Comparison of ENCODE assay signal across 8 cellular contexts in the genomic region with DNA sequence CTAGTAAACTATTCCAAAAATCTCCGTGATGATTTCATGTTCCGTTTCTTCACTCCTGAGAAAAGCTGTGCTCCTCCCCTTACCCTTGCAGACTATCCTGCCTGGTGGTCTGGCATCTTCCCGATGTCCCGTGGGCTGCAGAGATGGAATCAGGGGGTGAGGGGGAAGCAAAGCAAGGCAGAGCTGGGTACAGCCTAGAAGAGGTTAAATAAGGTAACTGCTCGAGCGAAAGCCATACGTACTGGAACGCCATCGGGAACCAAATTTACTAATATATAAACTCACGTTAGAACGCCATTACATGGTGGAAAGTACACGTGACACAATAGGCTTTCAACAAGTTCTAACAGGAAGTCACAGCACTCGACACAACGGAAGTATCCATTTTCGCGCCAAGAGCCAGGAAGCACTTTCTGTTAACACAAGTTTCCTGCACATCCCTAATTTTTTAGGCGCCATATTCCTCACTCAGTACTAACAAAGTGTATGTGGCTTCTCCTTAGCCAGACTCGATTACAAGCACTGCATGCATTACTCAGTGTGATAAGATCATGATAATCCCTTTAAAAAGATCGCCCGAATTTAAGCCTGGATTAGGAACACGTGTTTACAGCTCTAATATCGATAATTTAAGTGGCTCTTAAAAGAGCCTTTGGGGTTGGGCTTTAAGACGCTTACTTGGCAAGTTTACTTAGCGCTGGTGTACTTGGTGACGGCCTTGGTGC.
DNase-seq lines count a peak whose midpoint lies in the region; ATAC-seq and TF ChIP-seq lines count a peak whose summit lies in the region.

No MANE protein-coding gene starts in this region.

- H3K79me2 ChIP-seq in SK-N-SH (ENCODE audit: insufficient read depth) = peaks cover 49% of the 10 kb centered on the region

- peaks cover 0 to 52% (median 17%) of the 10 kb centered on the region in 11 experiments; a peak in 11 of 22 replicates for H4K20me1 ChIP-seq in BLaER1 treated with 17β-estradiol and CSF1 and Interleukin-3, amounts not matched to agents 10 nM and 100 nM
- no peaks in the 10 kb centered on the region for H4K20me1 ChIP-seq in SK-N-SH (ENCODE audit: insufficient read depth)

- H3K9ac ChIP-seq in BLaER1 treated with 17β-estradiol and CSF1 and Interleukin-3, amounts not matched to agents 10 nM and 100 nM = peak overlapping the region; percentile 85 to 96 (median 90)
- peak overlapping the region; percentile 86 for H3K9ac ChIP-seq in SK-N-SH
- peak overlapping the region; percentile 95 for H3K9ac ChIP-seq in rectal smooth muscle tissue (ENCODE audit: low read length)

- ATAC-seq in GM21381 (IDR thresholded peaks at IDR 0.05; ENCODE audit: unreplicated experiment) = peak; percentile 26
- ATAC-seq in GM18873 (IDR thresholded peaks at IDR 0.05; ENCODE audit: low FRiP score, unreplicated experiment) = no peak

- H3K4me1 ChIP-seq in BLaER1 treated with 17β-estradiol and CSF1 and Interleukin-3, amounts not matched to agents 10 nM and 100 nM = peaks cover 36 to 57% (median 44%) of the 10 kb centered on the region in 10 experiments
- peaks cover 7 to 15% of the 10 kb centered on the region in 2 experiments; a peak in 3 of 4 replicates for H3K4me1 ChIP-seq in SK-N-SH (ENCODE audit: control insufficient read depth in 1 of 2, insufficient read depth in 2 of 2, low read depth in 1 of 2, low read length in 1 of 2)
- H3K4me1 ChIP-seq in left ventricle myocardium inferior = peaks cover 39% of the 10 kb centered on the region
- peaks cover 4% of the 10 kb centered on the region for H3K4me1 ChIP-seq in rectal smooth muscle tissue (ENCODE audit: control insufficient read depth, insufficient read depth, low read length)

- peaks cover 39% of the 10 kb centered on the region for H3F3A ChIP-seq in SK-N-SH (replicated peaks; ENCODE audit: insufficient read depth)

- DNase-seq in NCI-H1105 treated with DMSO at 0.1 percent for 48 hours (lab: John Stamatoyannopoulos, UW) (peak; percentile 97), SK-N-SH (peak; percentile 39), amniotic epithelial cell (ENCODE audit: low read depth) (peak; percentile 92), left ventricle myocardium inferior (peak; percentile 65)

- TF ChIP-seq CTCF in SK-N-SH (IDR thresholded peaks at IDR 0.05) = no peak
- TF ChIP-seq CTCF in left ventricle myocardium inferior (IDR thresholded peaks at IDR 0.05; ENCODE audit: borderline replicate concordance) = no peak

- peak overlapping the region; percentile 82 to 100 (median 94) for H3K4me2 ChIP-seq in BLaER1 treated with 17β-estradiol and CSF1 and Interleukin-3, amounts not matched to agents 10 nM and 100 nM
- H3K4me2 ChIP-seq in SK-N-SH = peak overlapping the region; percentile 88

- intact Hi-C loops in left ventricle myocardium inferior (cut with micrococcal nuclease) = no loop called here

- TF ChIP-seq EP300 in SK-N-SH (IDR thresholded peaks at IDR 0.05; ENCODE audit: borderline replicate concordance in 1 of 2, low read depth in 1 of 2, low read length in 1 of 2) = no peak

- peak overlapping the region; percentile 74 to 83 (median 78) for H3K4me3 ChIP-seq in BLaER1 treated with 17β-estradiol and CSF1 and Interleukin-3, amounts not matched to agents 10 nM and 100 nM
- H3K4me3 ChIP-seq in SK-N-SH (ENCODE audit: low read depth in 2 of 2, low read length in 1 of 2) (peak overlapping the region; percentile 66 to 94), left ventricle myocardium inferior (peak overlapping the region; percentile 74), rectal smooth muscle tissue (ENCODE audit: low read length) (peak overlapping the region; percentile 88)

- WGBS in SK-N-SH (ENCODE audit: low lambda C conversion rate) = under 1% methylated on average over 25 of the region's 25 CpGs

- peaks cover 0 to 20% (median 12%) of the 10 kb centered on the region in 11 experiments; a peak in 13 of 22 replicates for H3K36me3 ChIP-seq in BLaER1 treated with 17β-estradiol and CSF1 and Interleukin-3, amounts not matched to agents 10 nM and 100 nM
- H3K36me3 ChIP-seq in SK-N-SH (replicated peaks in 1 of 2; ENCODE audit: control insufficient read depth in 1 of 2, insufficient read depth in 2 of 2, low read length in 1 of 2) (peaks cover 0 to 3% of the 10 kb centered on the region in 2 experiments), left ventricle myocardium inferior (peaks cover 13% of the 10 kb centered on the region), rectal smooth muscle tissue (ENCODE audit: control insufficient read depth, insufficient read depth, low read length) (no peaks in the 10 kb centered on the region)

- H3K27ac ChIP-seq in BLaER1 treated with 17β-estradiol and CSF1 and Interleukin-3, amounts not matched to agents 10 nM and 100 nM = peak overlapping the region; percentile 81 to 98 (median 94)
- H3K27ac ChIP-seq in SK-N-SH (ENCODE audit: low read depth in 2 of 2, low read length in 1 of 2) (peak overlapping the region; percentile 94 to 96), left ventricle myocardium inferior (replicated peaks) (peak overlapping the region; percentile 92), rectal smooth muscle tissue (ENCODE audit: low read depth, low read length) (peak overlapping the region; percentile 91)

- H2AFZ ChIP-seq in SK-N-SH (ENCODE audit: low read depth) = peak overlapping the region; percentile 15; the same call in 1 of the 2 replicates

- TF ChIP-seq RAD21 in SK-N-SH (IDR thresholded peaks at IDR 0.05; ENCODE audit: low read length) = no peak

- POLR2A ChIA-PET in SK-N-SH (lab: Yijun Ruan, JAX) = interaction anchor here (0.6 to 5.4 kb wide), 15 partner anchors 14 to 1736 kb away, joined by 3 to 158 read pairs (median 7); a partner anchor contains a TSS

- CTCF ChIA-PET in SK-N-SH (lab: Yijun Ruan, JAX) = interaction anchor here (1.1 to 1.9 kb wide), 6 partner anchors 12 to 1120 kb away, joined by 3 to 5 read pairs (median 4); no protein-coding TSS in a partner anchor

- no peaks in the 10 kb centered on the region for H3K9me2 ChIP-seq in SK-N-SH

- no peaks in the 10 kb centered on the region for H3K27me3 ChIP-seq in BLaER1 treated with 17β-estradiol and CSF1 and Interleukin-3, amounts not matched to agents 10 nM and 100 nM
- H3K27me3 ChIP-seq in SK-N-SH (ENCODE audit: insufficient read depth) = no peaks in the 10 kb centered on the region
- H3K27me3 ChIP-seq in left ventricle myocardium inferior (ENCODE audit: low read depth) = no peaks in the 10 kb centered on the region
- no peaks in the 10 kb centered on the region for H3K27me3 ChIP-seq in rectal smooth muscle tissue (ENCODE audit: control insufficient read depth, insufficient read depth, low read length)

- no peaks in the 10 kb centered on the region for H3K9me3 ChIP-seq in BLaER1 treated with 17β-estradiol and CSF1 and Interleukin-3, amounts not matched to agents 10 nM and 100 nM (replicated peaks in 1 of 11)
- no peaks in the 10 kb centered on the region for H3K9me3 ChIP-seq in SK-N-SH
- no peaks in the 10 kb centered on the region for H3K9me3 ChIP-seq in left ventricle myocardium inferior (replicated peaks)

TF ChIP-seq in SK-N-SH, 30 proteins besides CTCF, POLR2A, EP300 and RAD21 (continues in another document):
- TF ChIP-seq, protein P1, sequence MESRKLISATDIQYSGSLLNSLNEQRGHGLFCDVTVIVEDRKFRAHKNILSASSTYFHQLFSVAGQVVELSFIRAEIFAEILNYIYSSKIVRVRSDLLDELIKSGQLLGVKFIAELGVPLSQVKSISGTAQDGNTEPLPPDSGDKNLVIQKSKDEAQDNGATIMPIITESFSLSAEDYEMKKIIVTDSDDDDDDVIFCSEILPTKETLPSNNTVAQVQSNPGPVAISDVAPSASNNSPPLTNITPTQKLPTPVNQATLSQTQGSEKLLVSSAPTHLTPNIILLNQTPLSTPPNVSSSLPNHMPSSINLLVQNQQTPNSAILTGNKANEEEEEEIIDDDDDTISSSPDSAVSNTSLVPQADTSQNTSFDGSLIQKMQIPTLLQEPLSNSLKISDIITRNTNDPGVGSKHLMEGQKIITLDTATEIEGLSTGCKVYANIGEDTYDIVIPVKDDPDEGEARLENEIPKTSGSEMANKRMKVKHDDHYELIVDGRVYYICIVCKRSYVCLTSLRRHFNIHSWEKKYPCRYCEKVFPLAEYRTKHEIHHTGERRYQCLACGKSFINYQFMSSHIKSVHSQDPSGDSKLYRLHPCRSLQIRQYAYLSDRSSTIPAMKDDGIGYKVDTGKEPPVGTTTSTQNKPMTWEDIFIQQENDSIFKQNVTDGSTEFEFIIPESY (IDR thresholded peaks at IDR 0.05; ENCODE audit: borderline replicate concordance, low read depth) = no peak
- TF ChIP-seq, protein P2, sequence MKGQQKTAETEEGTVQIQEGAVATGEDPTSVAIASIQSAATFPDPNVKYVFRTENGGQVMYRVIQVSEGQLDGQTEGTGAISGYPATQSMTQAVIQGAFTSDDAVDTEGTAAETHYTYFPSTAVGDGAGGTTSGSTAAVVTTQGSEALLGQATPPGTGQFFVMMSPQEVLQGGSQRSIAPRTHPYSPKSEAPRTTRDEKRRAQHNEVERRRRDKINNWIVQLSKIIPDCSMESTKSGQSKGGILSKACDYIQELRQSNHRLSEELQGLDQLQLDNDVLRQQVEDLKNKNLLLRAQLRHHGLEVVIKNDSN (IDR thresholded peaks at IDR 0.05; ENCODE audit: borderline replicate concordance, low read depth) = peak; percentile 81
- TF ChIP-seq NRF1 (IDR thresholded peaks at IDR 0.05; ENCODE audit: low read depth, low read length) (no peak), MEF2A (IDR thresholded peaks at IDR 0.05; ENCODE audit: borderline replicate concordance, low read depth) (no peak), FOXJ3 (CRISPR knock-in tag; IDR thresholded peaks at IDR 0.05) (no peak), SIN3A (IDR thresholded peaks at IDR 0.05; ENCODE audit: borderline replicate concordance, low read depth, low read length) (peak; percentile 83; the same call in 1 of the 2 replicates)

Comparison
In these comparisons a context has a peak if more than half of its experiments do, and no peak if none do; other contexts are left out.
1. DNase-seq: peak in every context shown above with its lines; median percentile 97 in NCI-H1105 treated with DMSO at 0.1 percent for 48 hours; 92 in amniotic epithelial cell; 65 in left ventricle myocardium inferior; 39 in SK-N-SH.